14 cellular contexts compared by ENCODE assay signal in genomic region chr6:96466149-96466863, GRCh38. TPM values are rescaled to one million over a fixed set of nuclear protein-coding genes. Genes with fewer than 3 reads are reported as not detected.
A peak's percentile ranks its signal among the peaks of the same experiment; 100 is the strongest.
DNase-seq lines count a peak whose midpoint lies in the region; ATAC-seq, FAIRE-seq and TF ChIP-seq lines count a peak whose summit lies in the region.
"Had no signal": no experiment of that assay in that cellular context is flagged by ENCODE, and none has a peak within 500 bp of the region (broad histone marks: within the 10 kb centered on the region; RNA-seq: fewer than 3 reads in every experiment).

No MANE protein-coding gene starts in this region.

- ATAC-seq in GM18907 (IDR thresholded peaks at IDR 0.05; ENCODE audit: unreplicated experiment) (peak; percentile 82), GM21528 (IDR thresholded peaks at IDR 0.05; ENCODE audit: low FRiP score, unreplicated experiment) (peak; percentile 57), HG03135 (IDR thresholded peaks at IDR 0.05; ENCODE audit: unreplicated experiment) (peak; percentile 81), psoas muscle (no peak)
- ATAC-seq: Right ventricle myocardium inferior had no signal

- WGBS in small intestine, 3 donors, result 57 to 73% (median 70%) methylated on average over 2 of the region's 2 CpGs
- 66 to 80% (median 79%) methylated on average over 2 of the region's 2 CpGs for WGBS in psoas muscle, 3 donors

- H3K36me3 ChIP-seq in small intestine (ENCODE audit: control insufficient read depth in 2 of 2, insufficient read depth in 2 of 2, low read length in 2 of 2), result no peaks in the 10 kb centered on the region
- no peaks in the 10 kb centered on the region for H3K36me3 ChIP-seq in psoas muscle (ENCODE audit: insufficient read depth in 1 of 2, low read depth in 1 of 2)
- H3K36me3 ChIP-seq: esophagus muscularis mucosa had no signal

- H3K27ac ChIP-seq in small intestine (ENCODE audit: low read depth in 1 of 2, low read length in 1 of 2) (no peak overlapping the region), psoas muscle (no peak overlapping the region)
- H3K27ac ChIP-seq: esophagus muscularis mucosa had no signal

- no peak for TF ChIP-seq CTCF in psoas muscle (IDR thresholded peaks at IDR 0.05)

- H3K9me3 ChIP-seq in small intestine (ENCODE audit: control insufficient read depth, low read depth), result no peaks in the 10 kb centered on the region
- H3K9me3 ChIP-seq in psoas muscle, result no peaks in the 10 kb centered on the region
- H3K9me3 ChIP-seq: esophagus muscularis mucosa had no signal

- H3K27me3 ChIP-seq in small intestine (ENCODE audit: control insufficient read depth in 2 of 2, insufficient read depth in 2 of 2, low read length in 2 of 2) (no peaks in the 10 kb centered on the region), psoas muscle (ENCODE audit: insufficient read depth in 3 of 3, low read length in 2 of 3) (no peaks in the 10 kb centered on the region)
- H3K27me3 ChIP-seq: esophagus muscularis mucosa had no signal

- DNase-seq in glomerular visceral epithelial cell (ENCODE audit: extremely low spot score) (peak; percentile 11), NCI-H2227 (lab: John Stamatoyannopoulos, UW; ENCODE audit: unreplicated experiment) (no peak), small intestine (no peak), psoas muscle (no peak)
- DNase-seq: DND-41, NCI-H226, substantia nigra had no signal

- no peak for FAIRE-seq in small intestine (lab: Jason Lieb, UNC)
- FAIRE-seq: astrocyte, H1 had no signal

- H3K4me1 ChIP-seq in small intestine (ENCODE audit: control insufficient read depth in 2 of 2, insufficient read depth in 1 of 2, low read depth in 1 of 2, low read length in 1 of 2), result no peaks in the 10 kb centered on the region
- no peaks in the 10 kb centered on the region for H3K4me1 ChIP-seq in psoas muscle
- H3K4me1 ChIP-seq: esophagus muscularis mucosa had no signal

- intact Hi-C loops in psoas muscle (cut with DNase I), result no loop called here

- H3K4me3 ChIP-seq in small intestine (ENCODE audit: low read depth in 1 of 2, low read length in 2 of 2) (no peak overlapping the region), psoas muscle (no peak overlapping the region)
- H3K4me3 ChIP-seq: esophagus muscularis mucosa had no signal

RNA-seq across cellular contexts. Expression of gene UFL1, which starts 55.3 kb away (rescaled TPM):
- polyA plus RNA-seq in small intestine, result 10 to 100 TPM in 2 of 3 donors, 1 to 10 TPM in 1; 9.7 to 15.3 (median 11.9) TPM
- 10 to 100 TPM; 24.7 to 26.7 (median 25.9) TPM for total RNA-seq in psoas muscle
- polyA plus RNA-seq in psoas muscle, result 10 to 100 TPM in 2 of 3 donors, 1 to 10 TPM in 1; 7.9 to 23.6 (median 14.9) TPM

Comparison
In these comparisons a context has a peak if more than half of its experiments do, and no peak if none do; other contexts are left out.
1. ATAC-seq: peak in GM18907 (single experiment), GM21528 (single experiment) and HG03135 (single experiment); none in psoas muscle (0 of 4).